9 cellular contexts compared by ENCODE assay signal in the genomic region with DNA sequence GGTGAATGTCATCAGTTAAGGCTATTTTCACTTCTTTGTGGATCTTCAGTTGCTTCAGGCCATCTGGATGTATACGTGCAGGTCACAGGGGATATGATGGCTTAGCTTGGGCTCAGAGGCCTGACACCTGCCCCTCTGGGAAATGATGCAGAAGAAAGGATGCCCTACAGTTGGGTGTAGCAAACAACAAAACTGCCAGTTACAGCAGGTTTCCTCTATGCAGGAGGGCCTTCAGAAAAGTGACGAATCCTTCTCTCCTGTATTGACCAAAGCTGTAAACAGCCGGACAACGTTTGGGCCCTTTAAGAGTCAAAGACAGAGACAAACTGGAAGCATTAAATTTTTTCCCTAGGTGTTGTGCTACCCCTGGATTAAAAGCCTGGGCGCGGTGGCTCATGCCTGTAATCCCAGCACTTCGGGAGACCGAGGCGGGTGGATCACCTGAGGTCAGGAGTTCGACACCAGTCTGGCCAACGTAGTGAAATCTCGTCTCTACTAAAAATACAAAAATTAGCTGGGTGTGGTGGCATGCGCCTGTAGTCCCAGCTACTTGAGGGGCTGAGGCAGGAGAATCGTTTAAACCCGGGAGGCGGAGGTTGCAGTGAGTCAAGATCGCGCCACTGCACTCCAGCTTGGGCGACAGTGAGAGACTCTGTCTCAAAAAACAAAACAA. TPM values are rescaled to one million over a fixed set of nuclear protein-coding genes. Genes with fewer than 3 reads are reported as not detected.
A peak's percentile ranks its signal among the peaks of the same experiment; 100 is the strongest.
DNase-seq lines count a peak whose midpoint lies in the region; ATAC-seq, FAIRE-seq and TF ChIP-seq lines count a peak whose summit lies in the region.
"Not testable (repeated sequence)": the region's sequence is repeated elsewhere in the genome, so short reads cannot be mapped to it uniquely, and the experiment has no call there.
"Had no signal": no experiment of that assay in that cellular context is flagged by ENCODE, and none has a peak within 500 bp of the region (broad histone marks: within the 10 kb centered on the region; RNA-seq: fewer than 3 reads in every experiment).

No MANE protein-coding gene starts in this region.

- H3K9me3 ChIP-seq in gastrocnemius medialis: not testable (repeated sequence)

- H3K4me3 Mint-ChIP-seq in activated CD8-positive, alpha-beta T cell treated with anti-CD3 and anti-CD28 coated beads, Interleukin-2, amount 10 ng/mL, durations not matched to agents 7 days and 5 days: peak overlapping the region; percentile 96
- peak overlapping the region; percentile 96 for H3K4me3 Mint-ChIP-seq in central memory CD8-positive, alpha-beta T cell
- peak overlapping the region; percentile 93 for H3K4me3 Mint-ChIP-seq in mesothelial cell of epicardium

- H3K36me3 ChIP-seq in gastrocnemius medialis: peaks cover 10 to 48% of the 10 kb centered on the region in 2 donors

- H3K36me3 Mint-ChIP-seq in activated CD8-positive, alpha-beta T cell treated with anti-CD3 and anti-CD28 coated beads, Interleukin-2, amount 10 ng/mL, durations not matched to agents 7 days and 5 days (ENCODE audit: low read depth): peaks cover 64% of the 10 kb centered on the region
- H3K36me3 Mint-ChIP-seq in central memory CD8-positive, alpha-beta T cell (ENCODE audit: insufficient read depth): peaks cover 51% of the 10 kb centered on the region
- peaks cover 35% of the 10 kb centered on the region for H3K36me3 Mint-ChIP-seq in mesothelial cell of epicardium

- TF ChIP-seq CTCF in 22Rv1 (IDR thresholded peaks at IDR 0.05); mesothelial cell of epicardium (IDR thresholded peaks at IDR 0.05; ENCODE audit: unreplicated experiment); gastrocnemius medialis (IDR thresholded peaks at IDR 0.05 in 4 of 5, conservative IDR thresholded peaks at IDR 0.05 in 1 of 5): not testable (repeated sequence)

- peaks cover 12 to 23% of the 10 kb centered on the region in 2 donors for H3K4me1 ChIP-seq in gastrocnemius medialis

- peak overlapping the region; percentile 95 for H3K27ac Mint-ChIP-seq in activated CD8-positive, alpha-beta T cell treated with anti-CD3 and anti-CD28 coated beads, Interleukin-2, amount 10 ng/mL, durations not matched to agents 7 days and 5 days
- H3K27ac Mint-ChIP-seq in central memory CD8-positive, alpha-beta T cell (ENCODE audit: low read depth): peak overlapping the region; percentile 99
- H3K27ac Mint-ChIP-seq in mesothelial cell of epicardium: peak overlapping the region; percentile 98

- intact Hi-C loops in gastrocnemius medialis (cut with DNase I; ENCODE audit: low total_unique reads): loop anchor here (5.0 kb wide), 1 partner anchor 134 kb away; a partner anchor contains a TSS

- H3K27ac ChIP-seq in 22Rv1 (peak overlapping the region; percentile 84), gastrocnemius medialis (peak overlapping the region; percentile 94 to 99 (median 96))

- in situ Hi-C loops in gastrocnemius medialis (cut with MboI; ENCODE audit: low sequenced_read_pairs in 4 of 4): not testable (repeated sequence)

- FAIRE-seq in GM12891 (lab: Jason Lieb, UNC): peak; percentile 66

- not testable (repeated sequence) for H3K9me3 Mint-ChIP-seq in activated CD8-positive, alpha-beta T cell treated with anti-CD3 and anti-CD28 coated beads, Interleukin-2, amount 10 ng/mL, durations not matched to agents 7 days and 5 days (ENCODE audit: insufficient read depth); central memory CD8-positive, alpha-beta T cell; mesothelial cell of epicardium

- H3K27me3 Mint-ChIP-seq in activated CD8-positive, alpha-beta T cell treated with anti-CD3 and anti-CD28 coated beads, Interleukin-2, amount 10 ng/mL, durations not matched to agents 7 days and 5 days (ENCODE audit: low read depth); central memory CD8-positive, alpha-beta T cell; mesothelial cell of epicardium (ENCODE audit: low read depth): not testable (repeated sequence)

- H3K4me1 Mint-ChIP-seq in activated CD8-positive, alpha-beta T cell treated with anti-CD3 and anti-CD28 coated beads, Interleukin-2, amount 10 ng/mL, durations not matched to agents 7 days and 5 days (ENCODE audit: low read depth): peaks cover 41% of the 10 kb centered on the region
- peaks cover 36% of the 10 kb centered on the region for H3K4me1 Mint-ChIP-seq in central memory CD8-positive, alpha-beta T cell
- H3K4me1 Mint-ChIP-seq in mesothelial cell of epicardium: peaks cover 15% of the 10 kb centered on the region

- POLR2A ChIA-PET in activated CD8-positive, alpha-beta T cell treated with anti-CD3 and anti-CD28 coated beads, Interleukin-2, amount 10 ng/mL, durations not matched to agents 7 days and 5 days (lab: Charles Lee): interaction anchor here (0.6 to 1.9 kb wide), 18 partner anchors 8 to 701 kb away, joined by 3 to 12 read pairs (median 3); a partner anchor contains a TSS

- peak overlapping the region; percentile 93 to 98 (median 96) for H3K4me3 ChIP-seq in gastrocnemius medialis

- ATAC-seq in activated CD8-positive, alpha-beta T cell treated with anti-CD3 and anti-CD28 coated beads, Interleukin-2, amount 10 ng/mL, durations not matched to agents 7 days and 5 days; central memory CD8-positive, alpha-beta T cell (replicated peaks; ENCODE audit: extremely low read depth, poor library complexity, severe bottlenecking); gastrocnemius medialis: not testable (repeated sequence)

- not testable (repeated sequence) for DNase-seq in GM12891 (ENCODE audit: insufficient read length, low spot score); activated CD8-positive, alpha-beta T cell treated with anti-CD3 and anti-CD28 coated beads, Interleukin-2, amount 10 ng/mL, durations not matched to agents 7 days and 5 days; central memory CD8-positive, alpha-beta T cell (ENCODE audit: low spot score in 2 of 2); mesothelial cell of epicardium (ENCODE audit: low spot score in 2 of 2, unreplicated experiment in 2 of 2); gastrocnemius medialis
- DNase-seq in NCI-H69 (lab: John Stamatoyannopoulos, UW) (peak; percentile 46), germinal center (ENCODE audit: low spot score) (peak; percentile 33)

- not testable (repeated sequence) for H3K27me3 ChIP-seq in gastrocnemius medialis

- CTCF ChIA-PET in activated CD8-positive, alpha-beta T cell treated with anti-CD3 and anti-CD28 coated beads, Interleukin-2, amount 10 ng/mL, durations not matched to agents 7 days and 5 days (lab: Charles Lee): interaction anchor here (0.7 to 1.3 kb wide), 4 partner anchors 12 to 52 kb away, joined by 3 to 4 read pairs (median 4); a partner anchor contains a TSS

- TF ChIP-seq POLR2A in GM12891 (IDR thresholded peaks at IDR 0.05; ENCODE audit: low read depth, low read length); gastrocnemius medialis (IDR thresholded peaks at IDR 0.05): not testable (repeated sequence)

RNA-seq across cellular contexts. Expression of a gene that starts 49.3 kb away (rescaled TPM):
- 14.7 TPM for polyA plus RNA-seq in GM12891 (2012; ENCODE audit: low read depth, missing spikeins)
- total RNA-seq in activated CD8-positive, alpha-beta T cell treated with anti-CD3 and anti-CD28 coated beads, Interleukin-2, amount 10 ng/mL, durations not matched to agents 7 days and 5 days: 10 to 100 TPM; 22.8 to 23.8 TPM
- total RNA-seq in mesothelial cell of epicardium (5.3 to 5.9 TPM (median 5.6 TPM) in 3 replicates), gastrocnemius medialis (1 to 10 TPM; 1.9 to 7.8 (median 4.0) TPM)

RNA-seq across cellular contexts. Expression of a gene that starts 49.6 kb away (rescaled TPM):
- 103 TPM for polyA plus RNA-seq in GM12891 (2012; ENCODE audit: low read depth, missing spikeins)
- 100 to 1,000 TPM; 281 to 287 TPM for total RNA-seq in activated CD8-positive, alpha-beta T cell treated with anti-CD3 and anti-CD28 coated beads, Interleukin-2, amount 10 ng/mL, durations not matched to agents 7 days and 5 days
- 45.4 to 52.5 TPM (median 46.1 TPM) in 3 replicates for total RNA-seq in mesothelial cell of epicardium
- total RNA-seq in gastrocnemius medialis: 1 to 10 TPM; 1.8 to 4.1 (median 2.5) TPM

RNA-seq across cellular contexts. Expression of a gene that starts 52.0 kb away (rescaled TPM):
- polyA plus RNA-seq in GM12891 (2012; ENCODE audit: low read depth, missing spikeins): 14.3 TPM
- 10 to 100 TPM; 62.2 to 62.8 TPM for total RNA-seq in activated CD8-positive, alpha-beta T cell treated with anti-CD3 and anti-CD28 coated beads, Interleukin-2, amount 10 ng/mL, durations not matched to agents 7 days and 5 days
- total RNA-seq in mesothelial cell of epicardium: 51.8 to 58.4 TPM (median 54.1 TPM) in 3 replicates
- 100 to 1,000 TPM; 208 to 293 (median 266) TPM for total RNA-seq in gastrocnemius medialis

RNA-seq across cellular contexts. Expression of a gene that starts 52.6 kb away (rescaled TPM):
- not detected for polyA plus RNA-seq in GM12891 (2012; ENCODE audit: low read depth, missing spikeins)
- not detected for total RNA-seq in activated CD8-positive, alpha-beta T cell treated with anti-CD3 and anti-CD28 coated beads, Interleukin-2, amount 10 ng/mL, durations not matched to agents 7 days and 5 days
- not detected in 3 replicates for total RNA-seq in mesothelial cell of epicardium
- not detected for total RNA-seq in gastrocnemius medialis
- total RNA-seq: esophagus mucosa had no signal
